22 cellular contexts compared by ENCODE assay signal in the genomic region with DNA sequence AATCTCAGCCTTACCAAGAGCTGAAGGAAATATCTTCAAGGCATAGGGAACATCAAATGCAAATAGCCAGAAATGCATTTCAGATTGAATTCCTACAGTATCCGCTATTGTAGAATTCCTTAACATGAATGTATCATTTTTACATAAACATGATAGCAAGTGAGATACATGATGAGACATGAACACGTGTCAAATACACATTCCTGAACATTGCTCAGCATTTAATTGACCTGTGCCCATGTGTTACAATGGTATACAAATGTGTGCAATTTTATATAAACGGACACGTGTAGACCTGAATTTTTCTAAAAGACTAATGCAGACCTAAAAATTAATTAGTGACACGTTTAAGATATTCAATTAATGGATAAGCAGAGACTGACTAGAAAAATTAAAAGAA.
DNase-seq lines count a peak whose midpoint lies in the region; ATAC-seq, FAIRE-seq and TF ChIP-seq lines count a peak whose summit lies in the region.
"Had no signal": no experiment of that assay in that cellular context is flagged by ENCODE, and none has a peak within 500 bp of the region (broad histone marks: within the 10 kb centered on the region; RNA-seq: fewer than 3 reads in every experiment).

No MANE protein-coding gene starts in this region.

- DNase-seq in GM12891 (ENCODE audit: insufficient read length, low spot score) (no peak), PC-3 (peak; percentile 10), epithelial cell of esophagus (ENCODE audit: low read depth) (peak; percentile 69), thyroid gland (no peak), T-helper 17 cell (no peak), GM23338 (ENCODE audit: low spot score) (no peak), epidermal melanocyte (ENCODE audit: insufficient read length, low spot score) (no peak)
- DNase-seq: ACHN; BE2C; C1 segment of cervical spinal cord; CD4-positive, CD25-positive, alpha-beta regulatory T cell; CD8-positive, alpha-beta memory T cell; COR-L47; DMS 273 treated with DMSO at 0.1 percent for 48 hours; DMS53; DND-41; GDM1; H9; KBM-7 had no signal

- ATAC-seq in PC-3 (no peak), T-helper 17 cell (no peak), GM23338 (no peak)

- H3K4me3 ChIP-seq in PC-3 (ENCODE audit: low read length): no peak overlapping the region
- H3K4me3 ChIP-seq in epithelial cell of esophagus (ENCODE audit: low read length): no peak overlapping the region
- no peak overlapping the region for H3K4me3 ChIP-seq in thyroid gland (replicated peaks in 1 of 3)
- no peak overlapping the region for H3K4me3 ChIP-seq in GM23338

- TF ChIP-seq POLR2A in GM12891 (IDR thresholded peaks at IDR 0.05; ENCODE audit: low read depth, low read length): no peak
- no peak for TF ChIP-seq POLR2A in thyroid gland (IDR thresholded peaks at IDR 0.05)

- no peaks in the 10 kb centered on the region for H3K27me3 ChIP-seq in PC-3 (ENCODE audit: low read length)
- no peaks in the 10 kb centered on the region for H3K27me3 ChIP-seq in thyroid gland
- H3K27me3 ChIP-seq in GM23338 (ENCODE audit: insufficient read depth): no peaks in the 10 kb centered on the region
- H3K27me3 ChIP-seq: BE2C had no signal

- H3K79me2 ChIP-seq in PC-3 (ENCODE audit: low read length) (no peaks in the 10 kb centered on the region), GM23338 (replicated peaks; ENCODE audit: insufficient read depth) (no peaks in the 10 kb centered on the region)

- H3K27me3 Mint-ChIP-seq in T-helper 17 cell: peaks cover 3% of the 10 kb centered on the region
- H3K27me3 Mint-ChIP-seq in GM23338 (ENCODE audit: insufficient read depth, low read depth, poor library complexity): peaks cover 3% of the 10 kb centered on the region
- H3K27me3 Mint-ChIP-seq: IgD-negative memory B cell had no signal

- FAIRE-seq in GM12891 (lab: Jason Lieb, UNC): peak; percentile 38
- FAIRE-seq: A204.1, H1 had no signal

- BruUV-seq in PC-3 (replicated peaks; lab: Mats Ljungman, UMichigan): no TSS peak

- H3K9ac ChIP-seq in PC-3 (ENCODE audit: low read length): no peak overlapping the region

- H3K36me3 ChIP-seq in PC-3 (ENCODE audit: low read depth, low read length): no peaks in the 10 kb centered on the region
- no peaks in the 10 kb centered on the region for H3K36me3 ChIP-seq in thyroid gland
- H3K36me3 ChIP-seq in GM23338 (ENCODE audit: insufficient read depth): no peaks in the 10 kb centered on the region
- H3K36me3 ChIP-seq: BE2C had no signal

- H3K27ac Mint-ChIP-seq in T-helper 17 cell (no peak overlapping the region), GM23338 (no peak overlapping the region)
- H3K27ac Mint-ChIP-seq: CD4-positive, CD25-positive, alpha-beta regulatory T cell had no signal

- POLR2A ChIA-PET in PC-3 (lab: Charles Lee; ENCODE audit: unreplicated experiment): interaction anchor here (0.6 kb wide), 2 partner anchors 34 to 498 kb away, joined by 3 to 11 read pairs; no protein-coding TSS in a partner anchor

- H3K4me3 Mint-ChIP-seq in T-helper 17 cell: no peak overlapping the region
- no peak overlapping the region for H3K4me3 Mint-ChIP-seq in GM23338
- H3K4me3 Mint-ChIP-seq: CD8-positive, alpha-beta memory T cell; H9; IgD-negative memory B cell had no signal

- H4K20me1 ChIP-seq in PC-3 (ENCODE audit: low read length): no peaks in the 10 kb centered on the region
- H4K20me1 ChIP-seq in GM23338 (replicated peaks; ENCODE audit: insufficient read depth): no peaks in the 10 kb centered on the region

- H3K27ac ChIP-seq in PC-3 (ENCODE audit: low read length) (no peak overlapping the region), thyroid gland (no peak overlapping the region), GM23338 (ENCODE audit: low read depth) (no peak overlapping the region)

- H3F3A ChIP-seq in PC-3 (ENCODE audit: low read length, unreplicated experiment) (no peaks in the 10 kb centered on the region), GM23338 (replicated peaks; ENCODE audit: low read depth) (no peaks in the 10 kb centered on the region)

- CTCF ChIA-PET in PC-3 (lab: Charles Lee): no interaction called here

- H3K4me1 ChIP-seq in PC-3 (ENCODE audit: insufficient read depth, low read length) (no peaks in the 10 kb centered on the region), thyroid gland (no peaks in the 10 kb centered on the region), GM23338 (ENCODE audit: insufficient read depth) (no peaks in the 10 kb centered on the region; the same call in 1 of the 2 replicates)
- H3K4me1 ChIP-seq: BE2C had no signal

- H3K4me2 ChIP-seq in PC-3 (ENCODE audit: low read length) (no peak overlapping the region), GM23338 (no peak overlapping the region)

- peaks cover 5% of the 10 kb centered on the region for H3K36me3 Mint-ChIP-seq in T-helper 17 cell (ENCODE audit: low read depth)
- H3K36me3 Mint-ChIP-seq in GM23338 (ENCODE audit: low read depth): no peaks in the 10 kb centered on the region
- H3K36me3 Mint-ChIP-seq: CD4-positive, CD25-positive, alpha-beta regulatory T cell had no signal

- intact Hi-C loops in PC-3 (cut with micrococcal nuclease): no loop called here
- intact Hi-C loops in thyroid gland (cut with DNase I): no loop called here

- H3K9me3 ChIP-seq in PC-3 (ENCODE audit: low read length): no peaks in the 10 kb centered on the region
- H3K9me3 ChIP-seq in thyroid gland: no peaks in the 10 kb centered on the region
- no peaks in the 10 kb centered on the region for H3K9me3 ChIP-seq in T-helper 17 cell (ENCODE audit: control insufficient read depth, low read length, poor library complexity, severe bottlenecking)
- H3K9me3 ChIP-seq: BE2C had no signal

- H2AFZ ChIP-seq in PC-3 (ENCODE audit: low read length): no peak overlapping the region
- H2AFZ ChIP-seq in GM23338: no peak overlapping the region

- H3K9me2 ChIP-seq in PC-3 (replicated peaks; ENCODE audit: low read length): no peaks in the 10 kb centered on the region
- H3K9me2 ChIP-seq in GM23338 (ENCODE audit: insufficient read depth): no peaks in the 10 kb centered on the region

- no peak for TF ChIP-seq CTCF in PC-3 (conservative IDR thresholded peaks at IDR 0.05; ENCODE audit: low read depth, low read length)
- no peak for TF ChIP-seq CTCF in epithelial cell of esophagus (IDR thresholded peaks at IDR 0.05; ENCODE audit: insufficient read depth, low read depth, low read length, missing control alignments)
- TF ChIP-seq CTCF in thyroid gland (IDR thresholded peaks at IDR 0.05): no peak
- no peak for TF ChIP-seq CTCF in GM23338 (conservative IDR thresholded peaks at IDR 0.05; ENCODE audit: low read depth in 2 of 2)

- H3K4me1 Mint-ChIP-seq in T-helper 17 cell (no peaks in the 10 kb centered on the region), GM23338 (peaks cover 10% of the 10 kb centered on the region)
- H3K4me1 Mint-ChIP-seq: CD4-positive, CD25-positive, alpha-beta regulatory T cell; CD8-positive, alpha-beta memory T cell; IgD-negative memory B cell had no signal

- 90 to 91% methylated on average over 5 of the region's 5 CpGs for WGBS in thyroid gland, 2 donors

- no peaks in the 10 kb centered on the region for H3K9me3 Mint-ChIP-seq in GM23338
- H3K9me3 Mint-ChIP-seq: CD8-positive, alpha-beta memory T cell had no signal

TF ChIP-seq in GM12891, 5 proteins besides CTCF, POLR2A, EP300 and RAD21:
- no peak for TF ChIP-seq TAF1 (IDR thresholded peaks at IDR 0.05; ENCODE audit: low read depth, low read length)
- no peak for TF ChIP-seq PAX5 (IDR thresholded peaks at IDR 0.05; ENCODE audit: insufficient read depth, low read length, severe bottlenecking)
- no peak for TF ChIP-seq SPI1 (IDR thresholded peaks at IDR 0.05; ENCODE audit: low read depth, low read length)
- no peak for TF ChIP-seq POLR2AphosphoS5 (IDR thresholded peaks at IDR 0.05; ENCODE audit: low read depth, low read length)
TF ChIP-seq in GM12891: peak in this region for 0.

TF ChIP-seq in GM23338, 12 proteins besides CTCF, POLR2A, EP300 and RAD21 (continues in another document):
- no peak for TF ChIP-seq CREB1 (CRISPR knock-in tag; IDR thresholded peaks at IDR 0.05; ENCODE audit: low read depth)

Comparison
In these comparisons a context has a peak if more than half of its experiments do, and no peak if none do; other contexts are left out.
1. DNase-seq: peak in PC-3 (single experiment) and epithelial cell of esophagus (single experiment); none in GM12891 (single experiment), thyroid gland (0 of 2), T-helper 17 cell (0 of 3), GM23338 (single experiment) and epidermal melanocyte (single experiment).